Comparison of ENCODE assay signal across 8 cellular contexts in the genomic region with DNA sequence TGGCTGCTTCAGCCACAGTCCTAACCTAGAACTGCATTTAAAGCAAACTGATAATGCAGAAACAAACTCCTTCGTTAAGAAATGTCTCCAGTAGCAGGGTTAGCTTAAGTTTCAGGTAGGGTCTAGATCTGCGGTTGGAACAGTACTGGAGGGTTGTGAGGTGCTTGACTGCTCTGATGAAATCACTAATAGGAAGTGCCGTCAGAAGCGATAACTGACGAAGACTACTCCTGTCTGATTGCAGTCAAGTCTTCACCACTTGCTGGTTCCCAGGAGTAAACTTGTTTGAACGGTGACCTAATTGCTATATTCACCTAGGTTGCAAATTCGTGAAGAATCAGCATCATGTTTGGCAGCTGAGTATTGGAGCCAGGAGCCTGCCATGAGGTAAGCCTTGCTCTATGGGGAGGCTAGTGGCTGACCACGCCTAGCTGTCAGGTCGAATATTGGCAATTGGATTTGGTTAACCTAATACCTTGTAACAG. TPM values are rescaled to one million over a fixed set of nuclear protein-coding genes. Genes with fewer than 3 reads are reported as not detected.
DNase-seq lines count a peak whose midpoint lies in the region; ATAC-seq, FAIRE-seq and TF ChIP-seq lines count a peak whose summit lies in the region.

No MANE protein-coding gene starts in this region.

- H3K4me2 ChIP-seq in MM.1S (ENCODE audit: low read depth, low read length) (peak overlapping the region; percentile 90), astrocyte (ENCODE audit: low read length) (peak overlapping the region; percentile 95)

- H3K4me1 Mint-ChIP-seq in CD4-positive, alpha-beta memory T cell = peaks cover 33 to 63% (median 44%) of the 10 kb centered on the region in 4 donors
- peaks cover 16% of the 10 kb centered on the region for H3K4me1 Mint-ChIP-seq in astrocyte (ENCODE audit: low read depth, unreplicated experiment)

- no peaks in the 10 kb centered on the region for H3K9me3 ChIP-seq in CD4-positive, alpha-beta memory T cell (ENCODE audit: control insufficient read depth in 1 of 2, low read length in 2 of 2)
- H3K9me3 ChIP-seq in MM.1S (replicated peaks; ENCODE audit: insufficient read depth, low read length) (no peaks in the 10 kb centered on the region), astrocyte (ENCODE audit: insufficient read depth, low read depth, low read length) (no peaks in the 10 kb centered on the region), upper lobe of right lung (no peaks in the 10 kb centered on the region)

- TF ChIP-seq POLR2A in lower leg skin (IDR thresholded peaks at IDR 0.05) = no peak

- H3K79me2 ChIP-seq in MM.1S (ENCODE audit: low read length) (peaks cover 58% of the 10 kb centered on the region), astrocyte (ENCODE audit: insufficient read depth, low read length) (peaks cover 51% of the 10 kb centered on the region)

- TF ChIP-seq CTCF in MM.1S (IDR thresholded peaks at IDR 0.05; ENCODE audit: low read length) = no peak
- TF ChIP-seq CTCF in astrocyte (IDR thresholded peaks at IDR 0.05; ENCODE audit: insufficient read depth, low read depth, low read length) = no peak
- TF ChIP-seq CTCF in lower leg skin (IDR thresholded peaks at IDR 0.05) = no peak
- TF ChIP-seq CTCF in upper lobe of right lung (IDR thresholded peaks at IDR 0.05) = no peak

- POLR2A ChIA-PET in CD4-positive, alpha-beta memory T cell (lab: Charles Lee; ENCODE audit: partially characterized antibody) = interaction anchor here (1.4 to 8.2 kb wide), 8 partner anchors 8 to 96 kb away, joined by 3 to 122 read pairs (median 14); partner anchors contain the start of genes TRPV2 and UBB

- no peak overlapping the region for H2AFZ ChIP-seq in MM.1S (ENCODE audit: low read length)
- no peak overlapping the region for H2AFZ ChIP-seq in astrocyte (ENCODE audit: low read depth, low read length)

- no peak for ATAC-seq in upper lobe of right lung
- no peak for ATAC-seq in GM18907 (IDR thresholded peaks at IDR 0.05; ENCODE audit: unreplicated experiment)

- peaks cover 45% of the 10 kb centered on the region for H3K4me1 ChIP-seq in CD4-positive, alpha-beta memory T cell (ENCODE audit: insufficient read depth, low read length)
- peaks cover 8% of the 10 kb centered on the region; the same call in 1 of the 2 replicates for H3K4me1 ChIP-seq in MM.1S (ENCODE audit: low read length)
- H3K4me1 ChIP-seq in astrocyte (ENCODE audit: insufficient read depth, low read length) = peaks cover 31% of the 10 kb centered on the region
- peaks cover 36% of the 10 kb centered on the region for H3K4me1 ChIP-seq in upper lobe of right lung

- H3K4me3 ChIP-seq in CD4-positive, alpha-beta memory T cell (ENCODE audit: low read length in 2 of 2) = peak overlapping the region; percentile 78 to 95
- H3K4me3 ChIP-seq in MM.1S (ENCODE audit: low read length) (peak overlapping the region; percentile 97), astrocyte (ENCODE audit: insufficient read depth, low read depth, low read length) (peak overlapping the region; percentile 99), lower leg skin (ENCODE audit: low read depth, poor library complexity, severe bottlenecking) (peak overlapping the region; percentile 93), upper lobe of right lung (peak overlapping the region; percentile 77)

- peak overlapping the region; percentile 94 for H3K27ac ChIP-seq in CD4-positive, alpha-beta memory T cell (ENCODE audit: low read depth, low read length)
- H3K27ac ChIP-seq in MM.1S (ENCODE audit: low read length) = peak overlapping the region; percentile 75
- H3K27ac ChIP-seq in astrocyte (ENCODE audit: low read depth, low read length) = peak overlapping the region; percentile 75
- H3K27ac ChIP-seq in upper lobe of right lung = peak overlapping the region; percentile 86

- no peaks in the 10 kb centered on the region for H3K27me3 ChIP-seq in CD4-positive, alpha-beta memory T cell (ENCODE audit: insufficient read depth, low read length)
- H3K27me3 ChIP-seq in MM.1S (replicated peaks; ENCODE audit: insufficient read depth, low read length) (no peaks in the 10 kb centered on the region), astrocyte (ENCODE audit: insufficient read depth, low read length) (no peaks in the 10 kb centered on the region), upper lobe of right lung (no peaks in the 10 kb centered on the region)

- peak; percentile 42 to 91 (median 60) for DNase-seq in CD4-positive, alpha-beta memory T cell
- peak; percentile 48 for DNase-seq in MM.1S
- DNase-seq in astrocyte (ENCODE audit: low read depth) = peak; percentile 27
- DNase-seq in lower leg skin (ENCODE audit: low spot score in 2 of 2) = no peak
- no peak for DNase-seq in upper lobe of right lung
- DNase-seq in NCI-H226 = no peak
- no peak for DNase-seq in iPS-NIHi7 (ENCODE audit: extremely low spot score)

- no peak for FAIRE-seq in astrocyte (lab: Jason Lieb, UNC)

- H4K20me1 ChIP-seq in MM.1S (ENCODE audit: insufficient read depth, low read length) (peaks cover 21% of the 10 kb centered on the region), astrocyte (ENCODE audit: insufficient read depth, low read length) (peaks cover 54% of the 10 kb centered on the region)

- intact Hi-C loops in CD4-positive, alpha-beta memory T cell (cut with micrococcal nuclease) = loop anchor here (2.0 kb wide), 1 partner anchor 13 kb away; no protein-coding TSS in a partner anchor
- intact Hi-C loops in lower leg skin (cut with DNase I; ENCODE audit: low total_unique reads) = no loop called here
- intact Hi-C loops in upper lobe of right lung (cut with DNase I) = no loop called here

- H3F3A ChIP-seq in MM.1S (ENCODE audit: insufficient read depth, low read length) = peaks cover 51% of the 10 kb centered on the region

- peak overlapping the region; percentile 97 for H3K9ac ChIP-seq in MM.1S (ENCODE audit: low read length)
- H3K9ac ChIP-seq in astrocyte (ENCODE audit: low read length) = peak overlapping the region; percentile 95

- peak overlapping the region; percentile 98 to 100 (median 99) for H3K4me3 Mint-ChIP-seq in CD4-positive, alpha-beta memory T cell
- peak overlapping the region; percentile 99 for H3K4me3 Mint-ChIP-seq in astrocyte (ENCODE audit: unreplicated experiment)

- peaks cover 25 to 59% of the 10 kb centered on the region in 2 donors for H3K36me3 Mint-ChIP-seq in CD4-positive, alpha-beta memory T cell
- H3K36me3 Mint-ChIP-seq in astrocyte (ENCODE audit: low read depth, unreplicated experiment) = peaks cover 32% of the 10 kb centered on the region

- CTCF ChIA-PET in CD4-positive, alpha-beta memory T cell (lab: Charles Lee; ENCODE audit: partially characterized antibody) = interaction anchor here (0.7 to 5.9 kb wide), 8 partner anchors 11 to 87 kb away, joined by 3 to 71 read pairs (median 10); partner anchors contain the start of genes CENPV and TRPV2

- H3K9me3 Mint-ChIP-seq in CD4-positive, alpha-beta memory T cell = no peaks in the 10 kb centered on the region
- peaks cover 2% of the 10 kb centered on the region for H3K9me3 Mint-ChIP-seq in astrocyte (ENCODE audit: unreplicated experiment)

- H3K9me2 ChIP-seq in MM.1S (replicated peaks; ENCODE audit: insufficient read depth, low read length) = no peaks in the 10 kb centered on the region

- peaks cover 19% of the 10 kb centered on the region for H3K36me3 ChIP-seq in CD4-positive, alpha-beta memory T cell (ENCODE audit: insufficient read depth, low read length)
- H3K36me3 ChIP-seq in MM.1S (replicated peaks; ENCODE audit: insufficient read depth, low read length) = peaks cover 20% of the 10 kb centered on the region
- H3K36me3 ChIP-seq in astrocyte (ENCODE audit: insufficient read depth, low read length) = peaks cover 41% of the 10 kb centered on the region
- H3K36me3 ChIP-seq in upper lobe of right lung = peaks cover 43% of the 10 kb centered on the region

- no peaks in the 10 kb centered on the region for H3K27me3 Mint-ChIP-seq in CD4-positive, alpha-beta memory T cell
- peaks cover 4% of the 10 kb centered on the region for H3K27me3 Mint-ChIP-seq in astrocyte (ENCODE audit: low read depth, unreplicated experiment)

- 4 to 12% methylated on average over 9 of the region's 9 CpGs for WGBS in lower leg skin, 2 donors

- H3K27ac Mint-ChIP-seq in CD4-positive, alpha-beta memory T cell = peak overlapping the region; percentile 96 to 100 (median 99)
- H3K27ac Mint-ChIP-seq in astrocyte (ENCODE audit: unreplicated experiment) = peak overlapping the region; percentile 98

RNA-seq across cellular contexts. Expression of gene TRPV2, which starts 24.5 kb away (rescaled TPM):
- 100 to 1,000 TPM in 1 of 2 experiments, 10 to 100 TPM in 1; 95.0 to 101 TPM for total RNA-seq in CD4-positive, alpha-beta memory T cell
- 100 to 1,000 TPM; 118 to 127 TPM for polyA plus RNA-seq in CD4-positive, alpha-beta memory T cell
- 0.50 and 0.86 TPM in 2 replicates for total RNA-seq in astrocyte
- total RNA-seq in lower leg skin = 1 to 10 TPM; 3.3 to 8.9 (median 6.9) TPM
- 86.5 TPM for total RNA-seq in upper lobe of right lung

RNA-seq across cellular contexts. Expression of gene LRRC75A, which starts 52.1 kb away (rescaled TPM):
- total RNA-seq in CD4-positive, alpha-beta memory T cell = 1 to 10 TPM; 5.4 to 5.7 TPM
- 1 to 10 TPM in 1 of 2 donors, under 1 TPM in 1; 0.72 to 2.5 TPM for polyA plus RNA-seq in CD4-positive, alpha-beta memory T cell
- total RNA-seq in astrocyte (0.36 TPM in 2 replicates), lower leg skin (1 to 10 TPM in 2 of 4 donors, under 1 TPM in 2; 0.74 to 1.6 (median 0.99) TPM), upper lobe of right lung (2.5 TPM)

RNA-seq across cellular contexts. Expression of gene UBB, which starts 59.0 kb away (rescaled TPM):
- 100 to 1,000 TPM; 523 to 560 TPM for total RNA-seq in CD4-positive, alpha-beta memory T cell
- 1,000 to 10,000 TPM; 1,629 to 1,970 TPM for polyA plus RNA-seq in CD4-positive, alpha-beta memory T cell
- total RNA-seq in astrocyte (1,755 and 1,783 TPM in 2 replicates), lower leg skin (100 to 1,000 TPM; 606 to 678 (median 615) TPM), upper lobe of right lung (1,410 TPM)

Comparison
In these comparisons a context has a peak if more than half of its experiments do, and no peak if none do; other contexts are left out.
1. DNase-seq: peak in CD4-positive, alpha-beta memory T cell (5 of 5), MM.1S (single experiment) and astrocyte (single experiment); none in lower leg skin (0 of 2), upper lobe of right lung (single experiment), NCI-H226 (single experiment) and iPS-NIHi7 (single experiment).
2. Peak in every context shown above with its lines, with median percentiles within 50 percentile points of each other: H3K27ac ChIP-seq and H3K4me3 ChIP-seq.